ENCODE assay signal across 12 cellular contexts in genomic region chr1:234919061-234919755, GRCh38.
DNase-seq lines count a peak whose midpoint lies in the region; ATAC-seq and TF ChIP-seq lines count a peak whose summit lies in the region.
"Had no signal": no experiment of that assay in that cellular context is flagged by ENCODE, and none has a peak within 500 bp of the region (broad histone marks: within the 10 kb centered on the region; RNA-seq: fewer than 3 reads in every experiment).

No MANE protein-coding gene starts in this region.

- H2BK12ac ChIP-seq in neuronal stem cell (ENCODE audit: low read length), result peak overlapping the region; percentile 91

- peak overlapping the region; percentile 51 for H2BK15ac ChIP-seq in neuronal stem cell (ENCODE audit: low read length)

- peak overlapping the region; percentile 90 for H3K4ac ChIP-seq in neuronal stem cell (ENCODE audit: low read length)

- H4K8ac ChIP-seq in neuronal stem cell (ENCODE audit: low read depth, low read length), result peak overlapping the region; percentile 83

- H3K18ac ChIP-seq in neuronal stem cell (ENCODE audit: low read length), result peak overlapping the region; percentile 97

- H3K27me3 ChIP-seq in heart right ventricle (no peaks in the 10 kb centered on the region), neuronal stem cell (ENCODE audit: control insufficient read depth in 3 of 3, insufficient read depth in 3 of 3, low read depth in 1 of 3, low read length in 3 of 3) (no peaks in the 10 kb centered on the region), vagina (no peaks in the 10 kb centered on the region)

- H3K4me3 ChIP-seq in heart right ventricle (no peak overlapping the region), neuronal stem cell (ENCODE audit: low read length in 2 of 2) (no peak overlapping the region), vagina (no peak overlapping the region)

- DNase-seq in activated effector memory CD4-positive, alpha-beta T cell treated with anti-CD3 and anti-CD28 coated beads, Interleukin-2, amount 50 U/mL, for 16 hours, result peak; percentile 56
- DNase-seq in activated effector memory CD4-positive, alpha-beta T cell treated with Interleukin-2 at 50 U/mL for 16 hours, result no peak
- peak; percentile 56 to 65 for DNase-seq in heart right ventricle
- no peak for DNase-seq in neuronal stem cell (ENCODE audit: low spot score)
- no peak for DNase-seq in vagina (ENCODE audit: extremely low spot score in 2 of 2)
- DNase-seq in NCI-H2107 treated with DMSO at 0.1 percent for 48 hours (lab: John Stamatoyannopoulos, UW; ENCODE audit: unreplicated experiment), result no peak
- DNase-seq in KBM-7, result no peak
- DNase-seq: ACHN, naive B cell, NCI-H69, T-helper 9 cell had no signal

- intact Hi-C loops in heart right ventricle (cut with DNase I) (loop anchor here in 8 of 10 donors (2.0 to 10.0 kb wide), 14 partner anchors 57 to 387 kb away; partner anchors contain the start of gene IRF2BP2 (in 4 of the 8)), vagina (cut with DNase I) (no loop called here)

- H2BK120ac ChIP-seq in neuronal stem cell (ENCODE audit: low read depth, low read length), result peak overlapping the region; percentile 84

- H3K27ac ChIP-seq in heart right ventricle (peak overlapping the region; percentile 52 to 97 (median 88)), neuronal stem cell (replicated peaks; ENCODE audit: low read length) (peak overlapping the region; percentile 86), vagina (peak overlapping the region; percentile 75)

- TF ChIP-seq CTCF in heart right ventricle (IDR thresholded peaks at IDR 0.05), result no peak
- TF ChIP-seq CTCF in vagina (IDR thresholded peaks at IDR 0.05), result no peak

- no peak overlapping the region for H3K23ac ChIP-seq in neuronal stem cell (ENCODE audit: low read depth, low read length, poor library complexity)

- H3K9me3 ChIP-seq in heart right ventricle (peaks cover 0 to 5% (median 0%) of the 10 kb centered on the region in 11 donors), neuronal stem cell (replicated peaks in 1 of 2; ENCODE audit: control insufficient read depth in 2 of 2, insufficient read depth in 1 of 2, low read depth in 1 of 2, low read length in 2 of 2) (peaks cover 0 to 7% of the 10 kb centered on the region in 2 donors), vagina (no peaks in the 10 kb centered on the region)

- 49 to 55% methylated on average over 14 of the region's 14 CpGs for WGBS in heart right ventricle, 2 donors
- WGBS in neuronal stem cell (ENCODE audit: extremely low coverage in 2 of 2, insufficient read length in 2 of 2, insufficient replicate concordance in 1 of 2), 2 donors, result no CpG with 5 or more reads among the region's 14 CpGs

- no peaks in the 10 kb centered on the region for H3K36me3 ChIP-seq in heart right ventricle
- H3K36me3 ChIP-seq in neuronal stem cell (replicated peaks in 1 of 2; ENCODE audit: control insufficient read depth in 2 of 2, insufficient read depth in 2 of 2, low read length in 2 of 2), result no peaks in the 10 kb centered on the region
- H3K36me3 ChIP-seq in vagina, result no peaks in the 10 kb centered on the region

- peak overlapping the region; percentile 98 for H2AK5ac ChIP-seq in neuronal stem cell (ENCODE audit: low read depth, low read length)

- in situ Hi-C loops in KBM-7 (cut with MboI; ENCODE audit: low pct_unique_long_range_greater_than_20kb, low sequenced_read_pairs), result no loop called here

- peak overlapping the region; percentile 64 for H3K14ac ChIP-seq in neuronal stem cell (ENCODE audit: low read length)

- peak overlapping the region; percentile 2 for H3K4me2 ChIP-seq in neuronal stem cell (ENCODE audit: insufficient read depth, low read length, poor library complexity, severe bottlenecking)

- H3K79me1 ChIP-seq in neuronal stem cell (ENCODE audit: low read depth, low read length), result no peaks in the 10 kb centered on the region

- no peak for TF ChIP-seq POLR2A in vagina (IDR thresholded peaks at IDR 0.05)

- ATAC-seq in heart right ventricle (peak; percentile 37 to 71 (median 57)), HG03045 (IDR thresholded peaks at IDR 0.05; ENCODE audit: unreplicated experiment) (no peak)

- H3K4me1 ChIP-seq in heart right ventricle (peaks cover 20 to 79% (median 73%) of the 10 kb centered on the region in 9 donors), neuronal stem cell (ENCODE audit: control insufficient read depth in 2 of 2, insufficient read depth in 1 of 2, low read depth in 1 of 2, low read length in 2 of 2) (peaks cover 15 to 30% of the 10 kb centered on the region in 2 donors), vagina (peaks cover 72% of the 10 kb centered on the region)

- peak overlapping the region; percentile 57 for H2BK5ac ChIP-seq in neuronal stem cell (ENCODE audit: low read length)

- peak overlapping the region; percentile 25 for H3K9ac ChIP-seq in neuronal stem cell (ENCODE audit: low read depth, low read length, poor library complexity)

- H4K91ac ChIP-seq in neuronal stem cell (ENCODE audit: low read depth, low read length, poor library complexity), result peak overlapping the region; percentile 97

- peak overlapping the region; percentile 86 for H2AFZ ChIP-seq in neuronal stem cell (ENCODE audit: low read length)

Comparison
In these comparisons a context has a peak if more than half of its experiments do, and no peak if none do; other contexts are left out.
1. DNase-seq: peak in activated effector memory CD4-positive, alpha-beta T cell treated with anti-CD3 and anti-CD28 coated beads, Interleukin-2, amount 50 U/mL, for 16 hours (single experiment) and heart right ventricle (2 of 2); none in activated effector memory CD4-positive, alpha-beta T cell treated with Interleukin-2 at 50 U/mL for 16 hours (single experiment), neuronal stem cell (single experiment), vagina (0 of 2), NCI-H2107 treated with DMSO at 0.1 percent for 48 hours (single experiment) and KBM-7 (single experiment).
2. Peak in every context shown above with its lines, with median percentiles within 50 percentile points of each other: H3K27ac ChIP-seq.